In genomic region chr7:110809832-110810231, GRCh38 we compare ENCODE assay signal across 10 cellular contexts.
"Had no signal": no experiment of that assay in that cellular context is flagged by ENCODE, and none has a peak within 500 bp of the region (broad histone marks: within the 10 kb centered on the region; RNA-seq: fewer than 3 reads in every experiment).

No MANE protein-coding gene starts in this region.

- FAIRE-seq: HepG2 had no signal

- H3K27me3 Mint-ChIP-seq: IgD-negative memory B cell had no signal

- H3K27ac ChIP-seq: GM23248, HL-60, KMS-11 had no signal

- H3K4me1 Mint-ChIP-seq: IgD-negative memory B cell had no signal

- H3K4me3 Mint-ChIP-seq: HFFc6, IgD-negative memory B cell had no signal

- DNase-seq: GM23248, GOT3, H7, HFFc6, KBM-7 had no signal

- H3K4me3 ChIP-seq: GM23248, HAP-1 had no signal

- H3K9me3 Mint-ChIP-seq: HFFc6, IgD-negative memory B cell had no signal

- H3K9me3 ChIP-seq: HAP-1 had no signal

- H3K36me3 Mint-ChIP-seq: IgD-negative memory B cell had no signal

- H3K27ac Mint-ChIP-seq: HFFc6, IgD-negative memory B cell had no signal

- H3K36me3 ChIP-seq: HAP-1 had no signal

- H3K4me1 ChIP-seq: HAP-1 had no signal
